2 cellular contexts compared by ENCODE assay signal in the genomic region with DNA sequence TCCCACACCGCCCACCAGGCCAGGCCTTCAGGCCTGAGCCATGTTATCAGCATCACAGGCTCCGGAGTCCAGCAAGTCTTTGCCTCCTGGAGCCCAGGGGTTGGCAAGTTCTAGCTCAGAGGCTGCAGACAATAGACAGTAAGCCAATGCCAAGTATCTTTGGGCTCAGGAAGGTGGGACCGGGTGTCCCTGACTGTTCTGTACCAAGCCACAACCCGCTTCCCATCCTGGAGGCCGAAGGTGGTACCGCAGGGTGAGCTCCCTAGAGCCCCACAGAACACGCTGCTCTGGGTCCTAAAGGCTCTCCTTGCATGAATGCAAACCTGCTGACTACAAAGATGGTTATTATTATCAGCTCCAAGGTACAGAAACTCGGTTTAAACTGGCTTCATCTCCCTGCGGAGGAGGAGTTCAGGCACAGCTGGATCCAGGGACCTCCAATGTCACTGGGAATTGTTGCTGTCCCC.
A peak's percentile ranks its signal among the peaks of the same experiment; 100 is the strongest.
TF ChIP-seq lines count a peak whose summit lies in the region.

No MANE protein-coding gene starts in this region.

TF ChIP-seq in HCT116, 20 proteins besides CTCF, POLR2A, EP300 and RAD21:
- TF ChIP-seq FOSL1 (IDR thresholded peaks at IDR 0.05; ENCODE audit: low read depth) = no peak
- TF ChIP-seq, protein P1, sequence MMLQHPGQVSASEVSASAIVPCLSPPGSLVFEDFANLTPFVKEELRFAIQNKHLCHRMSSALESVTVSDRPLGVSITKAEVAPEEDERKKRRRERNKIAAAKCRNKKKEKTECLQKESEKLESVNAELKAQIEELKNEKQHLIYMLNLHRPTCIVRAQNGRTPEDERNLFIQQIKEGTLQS (IDR thresholded peaks at IDR 0.05) = no peak
- TF ChIP-seq YY1 (IDR thresholded peaks at IDR 0.05; ENCODE audit: extremely low read depth, insufficient replicate concordance, low read depth, low read length) = no peak
- no peak for TF ChIP-seq CEBPB (IDR thresholded peaks at IDR 0.05; ENCODE audit: low read depth)
- TF ChIP-seq ZNF274 (IDR thresholded peaks at IDR 0.05; ENCODE audit: low read depth, low read length) = no peak
- no peak for TF ChIP-seq SRF (IDR thresholded peaks at IDR 0.05; ENCODE audit: low read depth)
- TF ChIP-seq ZFX (IDR thresholded peaks at IDR 0.05) = no peak
- TF ChIP-seq, protein P2, sequence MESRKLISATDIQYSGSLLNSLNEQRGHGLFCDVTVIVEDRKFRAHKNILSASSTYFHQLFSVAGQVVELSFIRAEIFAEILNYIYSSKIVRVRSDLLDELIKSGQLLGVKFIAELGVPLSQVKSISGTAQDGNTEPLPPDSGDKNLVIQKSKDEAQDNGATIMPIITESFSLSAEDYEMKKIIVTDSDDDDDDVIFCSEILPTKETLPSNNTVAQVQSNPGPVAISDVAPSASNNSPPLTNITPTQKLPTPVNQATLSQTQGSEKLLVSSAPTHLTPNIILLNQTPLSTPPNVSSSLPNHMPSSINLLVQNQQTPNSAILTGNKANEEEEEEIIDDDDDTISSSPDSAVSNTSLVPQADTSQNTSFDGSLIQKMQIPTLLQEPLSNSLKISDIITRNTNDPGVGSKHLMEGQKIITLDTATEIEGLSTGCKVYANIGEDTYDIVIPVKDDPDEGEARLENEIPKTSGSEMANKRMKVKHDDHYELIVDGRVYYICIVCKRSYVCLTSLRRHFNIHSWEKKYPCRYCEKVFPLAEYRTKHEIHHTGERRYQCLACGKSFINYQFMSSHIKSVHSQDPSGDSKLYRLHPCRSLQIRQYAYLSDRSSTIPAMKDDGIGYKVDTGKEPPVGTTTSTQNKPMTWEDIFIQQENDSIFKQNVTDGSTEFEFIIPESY (IDR thresholded peaks at IDR 0.05; ENCODE audit: extremely low read depth, insufficient replicate concordance, low read length) = no peak
- no peak for TF ChIP-seq EZH2 (IDR thresholded peaks at IDR 0.05)
- no peak for TF ChIP-seq SIN3A (IDR thresholded peaks at IDR 0.05; ENCODE audit: low read depth)
- TF ChIP-seq, protein P3, sequence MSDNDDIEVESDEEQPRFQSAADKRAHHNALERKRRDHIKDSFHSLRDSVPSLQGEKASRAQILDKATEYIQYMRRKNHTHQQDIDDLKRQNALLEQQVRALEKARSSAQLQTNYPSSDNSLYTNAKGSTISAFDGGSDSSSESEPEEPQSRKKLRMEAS (IDR thresholded peaks at IDR 0.05) = no peak

TF ChIP-seq in K562, 482 proteins besides CTCF, POLR2A, EP300 and RAD21:
- TF ChIP-seq, protein P4, sequence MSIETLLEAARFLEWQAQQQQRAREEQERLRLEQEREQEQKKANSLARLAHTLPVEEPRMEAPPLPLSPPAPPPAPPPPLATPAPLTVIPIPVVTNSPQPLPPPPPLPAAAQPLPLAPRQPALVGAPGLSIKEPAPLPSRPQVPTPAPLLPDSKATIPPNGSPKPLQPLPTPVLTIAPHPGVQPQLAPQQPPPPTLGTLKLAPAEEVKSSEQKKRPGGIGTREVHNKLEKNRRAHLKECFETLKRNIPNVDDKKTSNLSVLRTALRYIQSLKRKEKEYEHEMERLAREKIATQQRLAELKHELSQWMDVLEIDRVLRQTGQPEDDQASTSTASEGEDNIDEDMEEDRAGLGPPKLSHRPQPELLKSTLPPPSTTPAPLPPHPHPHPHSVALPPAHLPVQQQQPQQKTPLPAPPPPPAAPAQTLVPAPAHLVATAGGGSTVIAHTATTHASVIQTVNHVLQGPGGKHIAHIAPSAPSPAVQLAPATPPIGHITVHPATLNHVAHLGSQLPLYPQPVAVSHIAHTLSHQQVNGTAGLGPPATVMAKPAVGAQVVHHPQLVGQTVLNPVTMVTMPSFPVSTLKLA (conservative IDR thresholded peaks at IDR 0.05) = no peak
- TF ChIP-seq, protein P2 (CRISPR knock-in tag; IDR thresholded peaks at IDR 0.05) = peak; percentile 91
- no peak for TF ChIP-seq ZNF140 (CRISPR knock-in tag; IDR thresholded peaks at IDR 0.05)
- no peak for TF ChIP-seq ELF1 (tag; IDR thresholded peaks at IDR 0.05)
TF ChIP-seq in K562: peak in this region for 1.
